In the genomic region with DNA sequence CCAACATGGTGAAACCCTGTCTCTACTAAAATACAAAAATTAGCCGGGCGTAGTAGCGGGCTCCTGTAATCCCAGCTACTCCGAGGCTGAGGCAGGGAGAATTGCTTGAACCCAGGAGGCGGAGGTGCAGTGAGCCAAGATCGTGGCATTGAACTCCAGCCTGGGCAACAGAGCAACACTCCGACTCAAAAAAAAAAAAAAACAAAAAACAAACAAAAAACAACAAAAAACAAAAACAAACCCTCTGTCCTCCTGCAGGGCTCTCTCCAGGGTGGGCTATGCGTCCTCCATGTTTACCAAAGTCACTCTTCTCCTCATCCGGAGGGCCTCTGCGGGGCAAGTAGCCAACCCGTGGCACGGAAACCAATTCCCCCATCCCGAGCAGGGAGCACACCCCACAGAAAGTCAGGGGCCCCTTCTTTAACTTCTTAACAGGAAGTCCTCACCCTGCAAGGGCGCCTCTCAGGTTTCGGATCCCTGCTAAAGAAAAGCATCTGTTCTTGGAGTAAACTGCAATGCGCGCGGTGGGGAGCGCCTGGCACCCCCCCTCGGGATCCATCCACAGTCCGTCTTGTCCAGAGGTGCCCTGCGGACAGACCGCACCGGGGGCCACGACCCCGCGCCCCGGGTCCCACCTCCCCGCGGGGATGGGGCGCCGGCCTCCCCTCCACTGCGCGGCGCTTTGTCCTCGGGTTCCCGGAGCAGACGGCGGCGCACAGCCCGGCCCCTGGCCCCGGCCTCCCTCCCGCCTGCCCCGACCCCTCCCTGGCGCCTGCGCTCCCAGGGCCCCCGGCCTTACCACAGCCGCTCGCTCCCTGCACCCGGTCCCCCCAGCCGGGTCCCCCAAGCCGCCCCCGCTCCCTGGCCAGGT, we compare ENCODE assay signal across 8 cellular contexts. TPM values are rescaled to one million over a fixed set of nuclear protein-coding genes. Genes with fewer than 3 reads are reported as not detected.
DNase-seq lines count a peak whose midpoint lies in the region; ATAC-seq and TF ChIP-seq lines count a peak whose summit lies in the region.

No MANE protein-coding gene starts in this region.

- ATAC-seq in HG02571 (IDR thresholded peaks at IDR 0.05; ENCODE audit: unreplicated experiment) (peak; percentile 27), left ventricle myocardium superior (peak; percentile 9)

- H3K4me1 ChIP-seq in adrenal gland (replicated peaks in 1 of 2): peaks cover 41 to 57% of the 10 kb centered on the region in 2 donors

- H3K27me3 ChIP-seq in adrenal gland: no peaks in the 10 kb centered on the region

- TF ChIP-seq CTCF in adrenal gland (IDR thresholded peaks at IDR 0.05): peak in 1 of 6 experiments; percentile 15

- H3K4me3 ChIP-seq in adrenal gland: peak overlapping the region; percentile 27 to 86 (median 54)

- H3K36me3 ChIP-seq in adrenal gland (replicated peaks in 1 of 2): no peaks in the 10 kb centered on the region

- TF ChIP-seq POLR2A in adrenal gland (IDR thresholded peaks at IDR 0.05): no peak

- peak overlapping the region in 4 of 5 donors; percentile 66 to 98 (median 87) for H3K27ac ChIP-seq in adrenal gland

- DNase-seq in EL (peak; percentile 50), RPMI7951 (ENCODE audit: low read depth) (peak; percentile 27), adrenal gland (peak in 3 of 7 donors; percentile 42 to 58 (median 53)), left ventricle myocardium superior (peak; percentile 67), retina (peak; percentile 77), DMS153 (lab: John Stamatoyannopoulos, UW) (no peak), cerebellar nuclear complex (lab: John Stamatoyannopoulos, UW) (no peak)

- WGBS in adrenal gland, 4 donors: 2 to 11% (median 5%) methylated on average over 15 to 53 of the region's 53 CpGs

- H3K9me3 ChIP-seq in adrenal gland (replicated peaks in 1 of 3): no peaks in the 10 kb centered on the region

- intact Hi-C loops in adrenal gland (cut with DNase I) (loop anchor here in 1 of 2 donors (10.0 kb wide), 1 partner anchor 163 kb away; no protein-coding TSS in a partner anchor), left ventricle myocardium superior (cut with micrococcal nuclease) (loop anchor here (10.0 kb wide), 1 partner anchor 53 kb away; no protein-coding TSS in a partner anchor)

RNA-seq across cellular contexts. Expression of gene CERK, which starts 0.7 kb away (rescaled TPM):
- total RNA-seq in RPMI7951 (2014; rRNA removed; shearing (Covaris generic)): 24.0 and 31.1 TPM in 2 replicates
- total RNA-seq in adrenal gland (10 to 100 TPM; 34.0 to 92.1 (median 48.0) TPM), left ventricle myocardium superior (87.5 TPM)
- 10 to 100 TPM; 18.6 to 24.3 (median 19.5) TPM for polyA plus RNA-seq in adrenal gland

RNA-seq across cellular contexts. Expression of gene TBC1D22A, which starts 25.1 kb away (rescaled TPM):
- 7.1 and 7.2 TPM in 2 replicates for total RNA-seq in RPMI7951 (2014; rRNA removed; shearing (Covaris generic))
- 10 to 100 TPM; 18.8 to 44.2 (median 29.9) TPM for total RNA-seq in adrenal gland
- 10 to 100 TPM; 11.5 to 17.4 (median 14.9) TPM for polyA plus RNA-seq in adrenal gland
- 15.8 TPM for total RNA-seq in left ventricle myocardium superior

Comparison
In these comparisons a context has a peak if more than half of its experiments do, and no peak if none do; other contexts are left out.
1. DNase-seq: peak in EL (single experiment), RPMI7951 (single experiment), left ventricle myocardium superior (single experiment) and retina (single experiment); none in DMS153 (single experiment) and cerebellar nuclear complex (0 of 2).